In genomic region chr15:87733977-87734376, GRCh38 we compare ENCODE assay signal across 5 cellular contexts.
"Had no signal": no experiment of that assay in that cellular context is flagged by ENCODE, and none has a peak within 500 bp of the region (broad histone marks: within the 10 kb centered on the region; RNA-seq: fewer than 3 reads in every experiment).

No MANE protein-coding gene starts in this region.

- H3K9ac ChIP-seq: GM23248 had no signal

- DNase-seq: GM23248, GOT3, H7, HCEC 1CT, IMR-90 had no signal

- H3K27ac ChIP-seq: GM23248 had no signal

- H3K4me3 ChIP-seq: GM23248 had no signal

- H2AFZ ChIP-seq: GM23248 had no signal
